In genomic region chr15:64438653-64439447, GRCh38 we compare ENCODE assay signal across 27 cellular contexts. TPM values are rescaled to one million over a fixed set of nuclear protein-coding genes. Genes with fewer than 3 reads are reported as not detected.
A peak's percentile ranks its signal among the peaks of the same experiment; 100 is the strongest.
DNase-seq lines count a peak whose midpoint lies in the region; ATAC-seq and TF ChIP-seq lines count a peak whose summit lies in the region.
"Had no signal": no experiment of that assay in that cellular context is flagged by ENCODE, and none has a peak within 500 bp of the region (broad histone marks: within the 10 kb centered on the region; RNA-seq: fewer than 3 reads in every experiment).

No MANE protein-coding gene starts in this region.

- peaks cover 48% of the 10 kb centered on the region for H3K4me1 Mint-ChIP-seq in activated naive CD4-positive, alpha-beta T cell treated with anti-CD3 and anti-CD28 coated beads for 36 hours (ENCODE audit: low read depth)
- peaks cover 39% of the 10 kb centered on the region for H3K4me1 Mint-ChIP-seq in activated CD8-positive, alpha-beta T cell treated with anti-CD3 and anti-CD28 coated beads for 36 hours (ENCODE audit: low read depth)
- H3K4me1 Mint-ChIP-seq in immature natural killer cell (peaks cover 13 to 17% of the 10 kb centered on the region in 2 donors), neural progenitor cell (peaks cover 4% of the 10 kb centered on the region)

- no peak for TF ChIP-seq CTCF in activated CD8-positive, alpha-beta T cell treated with anti-CD3 and anti-CD28 coated beads for 36 hours (IDR thresholded peaks at IDR 0.05)
- TF ChIP-seq CTCF in neural progenitor cell (IDR thresholded peaks at IDR 0.05), result no peak

- intact Hi-C loops in activated naive CD4-positive, alpha-beta T cell treated with anti-CD3 and anti-CD28 coated beads for 36 hours (cut with micrococcal nuclease), result no loop called here
- intact Hi-C loops in activated CD8-positive, alpha-beta T cell treated with anti-CD3 and anti-CD28 coated beads for 36 hours (cut with micrococcal nuclease), result no loop called here

- no peaks in the 10 kb centered on the region for H3F3A ChIP-seq in neural progenitor cell (ENCODE audit: low read depth)

- H3K9me3 ChIP-seq in KOPT-K1 (ENCODE audit: insufficient read depth, low read length, poor library complexity, severe bottlenecking), result no peaks in the 10 kb centered on the region
- H3K9me3 ChIP-seq in mesenchymal stem cell (ENCODE audit: control insufficient read depth, low read length), result no peaks in the 10 kb centered on the region
- no peaks in the 10 kb centered on the region for H3K9me3 ChIP-seq in neural progenitor cell (ENCODE audit: low read depth)
- H3K9me3 ChIP-seq: Caco-2, esophagus muscularis mucosa, heart right ventricle, right lobe of liver, suprapubic skin, upper lobe of right lung had no signal

- H2BK12ac ChIP-seq in mesenchymal stem cell (ENCODE audit: low read length in 2 of 2), result no peak overlapping the region

- H3K4me1 ChIP-seq in mesenchymal stem cell (ENCODE audit: control insufficient read depth, insufficient read depth, low read depth, low read length) (no peaks in the 10 kb centered on the region), neural progenitor cell (no peaks in the 10 kb centered on the region)
- H3K4me1 ChIP-seq: upper lobe of right lung had no signal

- H3K4me3 Mint-ChIP-seq in activated naive CD4-positive, alpha-beta T cell treated with anti-CD3 and anti-CD28 coated beads for 36 hours, result no peak overlapping the region
- H3K4me3 Mint-ChIP-seq in activated CD8-positive, alpha-beta T cell treated with anti-CD3 and anti-CD28 coated beads for 36 hours, result no peak overlapping the region
- no peak overlapping the region for H3K4me3 Mint-ChIP-seq in immature natural killer cell
- H3K4me3 Mint-ChIP-seq in neural progenitor cell, result no peak overlapping the region
- H3K4me3 Mint-ChIP-seq: stimulated activated effector memory CD8-positive, alpha-beta T cell treated with anti-CD3 and anti-CD28 coated beads, Interleukin-12 subunit alpha, Interleukin-12 subunit beta, amount 100 ng/mL, for 72 hours; T-helper 1 cell treated with Interleukin-12 subunit alpha and Interleukin-12 subunit beta and Interleukin-4 antibody, amounts not matched to agents 30 μg/mL and 1 μg/mL, for 36 hours had no signal

- H3K27ac Mint-ChIP-seq in activated naive CD4-positive, alpha-beta T cell treated with anti-CD3 and anti-CD28 coated beads for 36 hours, result peak overlapping the region; percentile 39
- peak overlapping the region; percentile 80 for H3K27ac Mint-ChIP-seq in activated CD8-positive, alpha-beta T cell treated with anti-CD3 and anti-CD28 coated beads for 36 hours
- H3K27ac Mint-ChIP-seq in immature natural killer cell (peak overlapping the region in 4 of 6 donors; percentile 2 to 68 (median 43)), neural progenitor cell (no peak overlapping the region)
- H3K27ac Mint-ChIP-seq: stimulated activated effector memory CD8-positive, alpha-beta T cell treated with anti-CD3 and anti-CD28 coated beads, Interleukin-12 subunit alpha, Interleukin-12 subunit beta, amount 100 ng/mL, for 72 hours; T-helper 1 cell treated with Interleukin-12 subunit alpha and Interleukin-12 subunit beta and Interleukin-4 antibody, amounts not matched to agents 30 μg/mL and 1 μg/mL, for 36 hours had no signal

- no peak overlapping the region for H4K8ac ChIP-seq in mesenchymal stem cell (ENCODE audit: low read length)

- H3K4ac ChIP-seq in mesenchymal stem cell (ENCODE audit: low read depth in 1 of 2, low read length in 2 of 2), result no peak overlapping the region

- no peak for ATAC-seq in activated CD8-positive, alpha-beta T cell treated with anti-CD3 and anti-CD28 coated beads for 36 hours
- ATAC-seq: foreskin keratinocyte; heart right ventricle; right lobe of liver; stimulated activated effector memory CD8-positive, alpha-beta T cell treated with anti-CD3 and anti-CD28 coated beads, Interleukin-12 subunit alpha, Interleukin-12 subunit beta, amount 100 ng/mL, for 72 hours; upper lobe of right lung had no signal

- WGBS in mesenchymal stem cell, result 74% methylated on average over 5 of the region's 6 CpGs

- H4K20me1 ChIP-seq in neural progenitor cell (ENCODE audit: low read depth), result no peaks in the 10 kb centered on the region

- H3K4me2 ChIP-seq in mesenchymal stem cell (ENCODE audit: low read length, poor library complexity, severe bottlenecking), result no peak overlapping the region
- H3K4me2 ChIP-seq in neural progenitor cell, result no peak overlapping the region

- no peaks in the 10 kb centered on the region for H3K9me3 Mint-ChIP-seq in activated naive CD4-positive, alpha-beta T cell treated with anti-CD3 and anti-CD28 coated beads for 36 hours
- no peaks in the 10 kb centered on the region for H3K9me3 Mint-ChIP-seq in activated CD8-positive, alpha-beta T cell treated with anti-CD3 and anti-CD28 coated beads for 36 hours
- H3K9me3 Mint-ChIP-seq in immature natural killer cell (peaks cover 0 to 2% (median 0%) of the 10 kb centered on the region in 6 donors), neural progenitor cell (no peaks in the 10 kb centered on the region)
- H3K9me3 Mint-ChIP-seq: stimulated activated effector memory CD8-positive, alpha-beta T cell treated with anti-CD3 and anti-CD28 coated beads, Interleukin-12 subunit alpha, Interleukin-12 subunit beta, amount 100 ng/mL, for 72 hours; T-helper 1 cell treated with Interleukin-12 subunit alpha and Interleukin-12 subunit beta and Interleukin-4 antibody, amounts not matched to agents 30 μg/mL and 1 μg/mL, for 36 hours had no signal

- H2AK5ac ChIP-seq in mesenchymal stem cell (ENCODE audit: low read length, severe bottlenecking), result no peak overlapping the region

- no peak overlapping the region for H3K4me3 ChIP-seq in mesenchymal stem cell (ENCODE audit: insufficient read depth in 1 of 2, low read depth in 1 of 2, low read length in 2 of 2)
- H3K4me3 ChIP-seq in neural progenitor cell, result no peak overlapping the region
- H3K4me3 ChIP-seq: esophagus muscularis mucosa, heart right ventricle, right lobe of liver, suprapubic skin, upper lobe of right lung had no signal

- H3K18ac ChIP-seq in mesenchymal stem cell (ENCODE audit: low read depth in 1 of 2, low read length in 2 of 2), result no peak overlapping the region

- peak overlapping the region; percentile 23 for H3K27ac ChIP-seq in KOPT-K1 (ENCODE audit: low read depth, low read length, poor library complexity, severe bottlenecking)
- no peak overlapping the region for H3K27ac ChIP-seq in mesenchymal stem cell (ENCODE audit: low read length, poor library complexity, severe bottlenecking)
- H3K27ac ChIP-seq in neural progenitor cell, result no peak overlapping the region
- H3K27ac ChIP-seq: esophagus muscularis mucosa, foreskin keratinocyte, heart right ventricle, right lobe of liver, RWPE1, suprapubic skin, upper lobe of right lung, VCaP had no signal

- H2BK5ac ChIP-seq in mesenchymal stem cell (ENCODE audit: low read depth, low read length, poor library complexity, severe bottlenecking), result no peak overlapping the region

- H2AFZ ChIP-seq in mesenchymal stem cell (ENCODE audit: low read depth, low read length) (no peak overlapping the region), neural progenitor cell (replicated peaks) (no peak overlapping the region)

- H3K79me2 ChIP-seq in neural progenitor cell (ENCODE audit: low read depth), result no peaks in the 10 kb centered on the region

- peaks cover 3% of the 10 kb centered on the region for H3K36me3 Mint-ChIP-seq in activated naive CD4-positive, alpha-beta T cell treated with anti-CD3 and anti-CD28 coated beads for 36 hours (ENCODE audit: low read depth)
- peaks cover 13% of the 10 kb centered on the region for H3K36me3 Mint-ChIP-seq in activated CD8-positive, alpha-beta T cell treated with anti-CD3 and anti-CD28 coated beads for 36 hours (ENCODE audit: low read depth)
- peaks cover 4 to 17% (median 12%) of the 10 kb centered on the region in 3 donors for H3K36me3 Mint-ChIP-seq in immature natural killer cell
- peaks cover 13% of the 10 kb centered on the region for H3K36me3 Mint-ChIP-seq in neural progenitor cell

- DNase-seq in activated naive CD4-positive, alpha-beta T cell treated with anti-CD3 and anti-CD28 coated beads for 36 hours, result no peak
- DNase-seq in activated naive CD4-positive, alpha-beta T cell (lab: John Stamatoyannopoulos, UW), result no peak
- no peak for DNase-seq in activated CD8-positive, alpha-beta T cell treated with anti-CD3 and anti-CD28 coated beads for 36 hours
- no peak for DNase-seq in immature natural killer cell
- no peak for DNase-seq in mesenchymal stem cell
- no peak for DNase-seq in neural progenitor cell (ENCODE audit: low spot score)
- DNase-seq in medulla oblongata (ENCODE audit: extremely low spot score), result no peak
- DNase-seq: Caco-2; cortex of kidney; foreskin keratinocyte; H7; heart right ventricle; IMR-90; mammary epithelial cell; NCI-H1436; NCI-H748 treated with DMSO at 0.1 percent for 48 hours; posterior cingulate gyrus; right lobe of liver; stimulated activated CD4-positive, alpha-beta T cell treated with anti-CD3 and anti-CD28 coated beads, Interleukin-4, amount 100 ng/mL, for 24 hours; upper lobe of right lung had no signal

- no peak overlapping the region for H3K9ac ChIP-seq in mesenchymal stem cell (ENCODE audit: low read length)
- no peak overlapping the region for H3K9ac ChIP-seq in neural progenitor cell

- POLR2A ChIA-PET in activated CD8-positive, alpha-beta T cell treated with anti-CD3 and anti-CD28 coated beads for 36 hours (lab: Charles Lee), result interaction anchor here (0.6 kb wide), 1 partner anchor 12 kb away, joined by 3 read pairs; no protein-coding TSS in a partner anchor

- H2BK120ac ChIP-seq in mesenchymal stem cell (ENCODE audit: low read depth, low read length), result no peak overlapping the region

- CTCF ChIA-PET in activated naive CD4-positive, alpha-beta T cell treated with anti-CD3 and anti-CD28 coated beads for 36 hours (lab: Charles Lee), result no interaction called here
- CTCF ChIA-PET in activated CD8-positive, alpha-beta T cell treated with anti-CD3 and anti-CD28 coated beads for 36 hours (lab: Charles Lee), result no interaction called here

- no peak overlapping the region for H3K14ac ChIP-seq in mesenchymal stem cell (ENCODE audit: low read length in 2 of 2)

- H2BK15ac ChIP-seq in mesenchymal stem cell (ENCODE audit: low read depth, poor library complexity, severe bottlenecking), result no peak overlapping the region

- no peaks in the 10 kb centered on the region for H3K27me3 ChIP-seq in mesenchymal stem cell (ENCODE audit: control insufficient read depth in 1 of 2, insufficient read depth in 1 of 2, low read length in 2 of 2)
- no peaks in the 10 kb centered on the region for H3K27me3 ChIP-seq in neural progenitor cell
- H3K27me3 ChIP-seq: esophagus muscularis mucosa, foreskin keratinocyte, heart right ventricle, right lobe of liver, suprapubic skin, upper lobe of right lung had no signal

- H3K27me3 Mint-ChIP-seq in activated naive CD4-positive, alpha-beta T cell treated with anti-CD3 and anti-CD28 coated beads for 36 hours (ENCODE audit: low read depth), result no peaks in the 10 kb centered on the region
- no peaks in the 10 kb centered on the region for H3K27me3 Mint-ChIP-seq in activated CD8-positive, alpha-beta T cell treated with anti-CD3 and anti-CD28 coated beads for 36 hours
- H3K27me3 Mint-ChIP-seq in immature natural killer cell (ENCODE audit: low read depth in 3 of 3), result no peaks in the 10 kb centered on the region
- no peaks in the 10 kb centered on the region for H3K27me3 Mint-ChIP-seq in neural progenitor cell (ENCODE audit: insufficient read depth, low read depth)

- no peak overlapping the region for H4K91ac ChIP-seq in mesenchymal stem cell (ENCODE audit: low read length)

- no peak overlapping the region for H3K23ac ChIP-seq in mesenchymal stem cell (ENCODE audit: low read length in 2 of 2)

- peaks cover 7% of the 10 kb centered on the region for H3K79me1 ChIP-seq in mesenchymal stem cell (replicated peaks; ENCODE audit: low read length, poor library complexity, severe bottlenecking)

- H3K36me3 ChIP-seq in KOPT-K1 (ENCODE audit: insufficient read depth, low read length) (no peaks in the 10 kb centered on the region), mesenchymal stem cell (ENCODE audit: control insufficient read depth in 1 of 2, insufficient read depth in 2 of 2, low read depth in 1 of 2, low read length in 2 of 2) (peaks cover 8 to 19% of the 10 kb centered on the region in 2 experiments), neural progenitor cell (no peaks in the 10 kb centered on the region)
- H3K36me3 ChIP-seq: right lobe of liver, suprapubic skin had no signal

RNA-seq across cellular contexts. Expression of gene ZNF609, which starts 21.5 kb away (rescaled TPM):
- total RNA-seq in activated naive CD4-positive, alpha-beta T cell treated with anti-CD3 and anti-CD28 coated beads for 36 hours, result 10 to 100 TPM; 39.5 to 40.4 TPM
- 10 to 100 TPM; 37.2 to 39.6 TPM for total RNA-seq in activated CD8-positive, alpha-beta T cell treated with anti-CD3 and anti-CD28 coated beads for 36 hours
- polyA plus RNA-seq in immature natural killer cell, result 10 to 100 TPM in 1 of 3 donors, 1 to 10 TPM in 1, under 1 TPM in 1; 0.04 to 11.3 (median 2.6) TPM
- 16.4 TPM for polyA plus RNA-seq in mesenchymal stem cell (2013, experiment 1 of 2)
- polyA plus RNA-seq in mesenchymal stem cell (2013, experiment 2 of 2), result 15.5 TPM
- 21.5 and 31.1 TPM in 2 replicates for total RNA-seq in neural progenitor cell (ENCODE audit: low replicate concordance)

RNA-seq across cellular contexts. Expression of gene TRIP4, which starts 51.2 kb away (rescaled TPM):
- total RNA-seq in activated naive CD4-positive, alpha-beta T cell treated with anti-CD3 and anti-CD28 coated beads for 36 hours, result 10 to 100 TPM; 13.7 to 14.5 TPM
- total RNA-seq in activated CD8-positive, alpha-beta T cell treated with anti-CD3 and anti-CD28 coated beads for 36 hours, result 10 to 100 TPM; 15.9 to 17.3 TPM
- 10 to 100 TPM; 34.6 to 48.2 (median 44.1) TPM for polyA plus RNA-seq in immature natural killer cell
- polyA plus RNA-seq in mesenchymal stem cell (2013, experiment 1 of 2), result 44.1 TPM
- 43.4 TPM for polyA plus RNA-seq in mesenchymal stem cell (2013, experiment 2 of 2)
- 10.9 and 17.3 TPM in 2 replicates for total RNA-seq in neural progenitor cell (ENCODE audit: low replicate concordance)

RNA-seq across cellular contexts. Expression of gene PCLAF, which starts 57.6 kb away (rescaled TPM):
- 100 to 1,000 TPM; 117 to 118 TPM for total RNA-seq in activated naive CD4-positive, alpha-beta T cell treated with anti-CD3 and anti-CD28 coated beads for 36 hours
- total RNA-seq in activated CD8-positive, alpha-beta T cell treated with anti-CD3 and anti-CD28 coated beads for 36 hours, result 100 to 1,000 TPM; 109 to 135 TPM
- polyA plus RNA-seq in immature natural killer cell, result 10 to 100 TPM in 1 of 3 donors, 1 to 10 TPM in 2; 5.3 to 10.9 (median 7.6) TPM
- 15.9 TPM for polyA plus RNA-seq in mesenchymal stem cell (2013, experiment 1 of 2)
- 21.8 TPM for polyA plus RNA-seq in mesenchymal stem cell (2013, experiment 2 of 2)
- total RNA-seq in neural progenitor cell (ENCODE audit: low replicate concordance), result 119 and 220 TPM in 2 replicates
- total RNA-seq: esophagus muscularis mucosa had no signal
